In the genomic region with DNA sequence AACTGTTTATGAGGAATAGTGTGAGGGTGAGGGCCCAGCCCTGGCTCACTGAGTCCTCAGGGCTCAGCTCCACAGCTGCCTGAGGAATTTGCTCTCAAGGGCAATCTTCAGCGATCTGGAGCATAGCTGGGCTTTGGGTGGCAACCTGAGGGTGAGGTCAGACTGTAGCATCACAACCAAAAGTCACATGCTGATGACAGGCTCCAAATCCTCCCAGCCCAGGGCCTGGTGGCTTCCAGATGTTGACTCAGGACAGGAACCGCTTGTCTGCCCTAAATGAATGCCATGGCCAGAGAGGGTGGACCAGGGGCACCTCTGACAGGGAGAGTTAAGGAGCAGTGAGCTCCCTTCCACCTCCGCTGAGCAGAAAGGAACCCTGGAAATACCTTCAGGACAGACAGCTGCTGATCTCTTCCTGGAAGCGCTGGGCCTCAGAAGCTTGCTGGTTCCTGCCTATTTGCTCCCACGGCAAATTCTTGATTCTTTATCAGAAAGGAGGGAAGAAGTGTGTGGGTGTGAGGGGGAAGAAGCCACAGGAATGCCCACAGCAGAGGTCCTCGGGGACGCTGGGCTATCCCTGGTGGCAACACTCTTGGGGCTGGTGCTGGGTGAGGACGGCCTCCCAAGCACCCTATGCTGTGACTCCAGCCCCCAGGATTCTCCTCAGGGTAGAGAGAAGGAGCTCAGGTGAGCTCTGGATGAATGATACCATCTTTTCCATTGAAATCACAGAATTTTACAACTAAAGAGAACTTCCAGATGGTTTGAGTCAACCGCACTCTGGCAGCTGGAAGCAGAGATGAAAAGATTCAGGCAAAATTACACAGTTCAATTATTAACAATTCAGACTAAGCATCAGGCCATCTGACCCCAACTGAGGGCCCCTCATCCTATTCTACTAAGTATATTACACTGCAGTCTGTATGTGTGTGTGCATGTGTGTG, we compare ENCODE assay signal across 13 cellular contexts. TPM values are rescaled to one million over a fixed set of nuclear protein-coding genes. Genes with fewer than 3 reads are reported as not detected.
DNase-seq lines count a peak whose midpoint lies in the region; ATAC-seq, FAIRE-seq and TF ChIP-seq lines count a peak whose summit lies in the region.
"Had no signal": no experiment of that assay in that cellular context is flagged by ENCODE, and none has a peak within 500 bp of the region (broad histone marks: within the 10 kb centered on the region; RNA-seq: fewer than 3 reads in every experiment).

No MANE protein-coding gene starts in this region.

- H3K9me3 ChIP-seq in SJSA1 (replicated peaks), result no peaks in the 10 kb centered on the region
- H3K9me3 ChIP-seq in fibroblast of lung (ENCODE audit: control insufficient read depth, insufficient read depth, low read depth, low read length), result no peaks in the 10 kb centered on the region
- peaks cover 3% of the 10 kb centered on the region for H3K9me3 ChIP-seq in trophoblast cell (ENCODE audit: insufficient read depth, low read depth, low read length)
- H3K9me3 ChIP-seq: neutrophil had no signal

- peak overlapping the region; percentile 87 for H3K27ac ChIP-seq in SJSA1
- peak overlapping the region; percentile 100 for H3K27ac ChIP-seq in fibroblast of lung (ENCODE audit: insufficient read depth, low read length)
- peak overlapping the region; percentile 61 for H3K27ac ChIP-seq in trophoblast cell (ENCODE audit: low read depth, low read length)
- H3K27ac ChIP-seq: neutrophil had no signal

- FAIRE-seq in D721Med (lab: Jason Lieb, UNC), result no peak
- FAIRE-seq: colon had no signal

- H2AK5ac ChIP-seq in trophoblast cell (ENCODE audit: low read length), result peak overlapping the region; percentile 32

- DNase-seq in COLO829 (ENCODE audit: low spot score) (peak; percentile 29), SJSA1 (ENCODE audit: low read depth in 1 of 2, low spot score in 2 of 2) (peak; percentile 76 to 84), fibroblast of lung (ENCODE audit: low read depth in 2 of 2) (peak; percentile 76 to 82), trophoblast cell (peak; percentile 98 to 99), cortex of kidney (lab: John Stamatoyannopoulos, UW) (no peak), NCI-H2196 treated with DMSO at 0.1 percent for 48 hours (lab: John Stamatoyannopoulos, UW; ENCODE audit: unreplicated experiment) (no peak), D721Med (ENCODE audit: insufficient read length, low spot score) (no peak)
- DNase-seq: activated CD4-positive, alpha-beta T cell treated with anti-CD3 and anti-CD28 coated beads for 1 hour; NCI-H146; stimulated activated naive CD4-positive, alpha-beta T cell had no signal

- H4K20me1 ChIP-seq in fibroblast of lung (ENCODE audit: control insufficient read depth, extremely low read depth, insufficient read depth, low read length), result no peaks in the 10 kb centered on the region

- peak overlapping the region; percentile 43 for H2BK5ac ChIP-seq in trophoblast cell (ENCODE audit: low read depth, low read length, poor library complexity)

- H3K4me2 ChIP-seq in fibroblast of lung (ENCODE audit: extremely low read depth, insufficient read depth, low read length), result peak overlapping the region; percentile 38
- no peak overlapping the region for H3K4me2 ChIP-seq in trophoblast cell (ENCODE audit: low read length)

- H2AFZ ChIP-seq in fibroblast of lung (ENCODE audit: low read length) (peak overlapping the region; percentile 27), trophoblast cell (ENCODE audit: insufficient read depth, low read length, poor library complexity) (no peak overlapping the region)

- no CpG with 5 or more reads among the region's 9 CpGs for WGBS in trophoblast cell (ENCODE audit: extremely low coverage, insufficient coverage, insufficient read length)

- no peak overlapping the region for H3K23ac ChIP-seq in trophoblast cell (ENCODE audit: low read length)

- H2BK120ac ChIP-seq in trophoblast cell (ENCODE audit: insufficient read depth, low read length, poor library complexity), result peak overlapping the region; percentile 62

- H4K8ac ChIP-seq in trophoblast cell (ENCODE audit: low read depth, low read length), result peak overlapping the region; percentile 73

- H3K4me3 ChIP-seq in SJSA1, result no peak overlapping the region
- H3K4me3 ChIP-seq in fibroblast of lung (replicated peaks in 1 of 4; ENCODE audit: control extremely low read depth in 1 of 4, insufficient read depth in 1 of 4, low read depth in 3 of 4, low read length in 4 of 4), result no peak overlapping the region
- no peak overlapping the region for H3K4me3 ChIP-seq in trophoblast cell (ENCODE audit: low read depth, low read length)

- TF ChIP-seq CTCF in fibroblast of lung (conservative IDR thresholded peaks at IDR 0.05 in 1 of 2, IDR thresholded peaks at IDR 0.05 in 1 of 2; ENCODE audit: low read depth in 1 of 2, low read length in 2 of 2) (no peak), D721Med (IDR thresholded peaks at IDR 0.05; ENCODE audit: insufficient read depth, missing control alignments) (no peak)

- H3K9ac ChIP-seq in fibroblast of lung (ENCODE audit: insufficient read depth, low read length) (peak overlapping the region; percentile 64), trophoblast cell (ENCODE audit: low read length) (no peak overlapping the region)

- H3K27me3 ChIP-seq in SJSA1 (replicated peaks) (no peaks in the 10 kb centered on the region), fibroblast of lung (ENCODE audit: control insufficient read depth, insufficient read depth, low read length) (no peaks in the 10 kb centered on the region), trophoblast cell (ENCODE audit: insufficient read depth, low read length) (no peaks in the 10 kb centered on the region)
- H3K27me3 ChIP-seq: neutrophil had no signal

- no peak for ATAC-seq in HG02840 (IDR thresholded peaks at IDR 0.05; ENCODE audit: low FRiP score, unreplicated experiment)

- peak overlapping the region; percentile 41 for H3K18ac ChIP-seq in trophoblast cell (ENCODE audit: low read length)

- peaks cover 10% of the 10 kb centered on the region for H3K79me1 ChIP-seq in trophoblast cell (ENCODE audit: low read length)

- H4K12ac ChIP-seq in trophoblast cell (ENCODE audit: low read depth, low read length), result no peak overlapping the region

- H4K91ac ChIP-seq in trophoblast cell (ENCODE audit: low read depth, low read length), result peak overlapping the region; percentile 29

- H3K14ac ChIP-seq in trophoblast cell (ENCODE audit: low read length), result no peak overlapping the region

- H3K4me1 ChIP-seq in SJSA1 (replicated peaks) (peaks cover 58% of the 10 kb centered on the region), fibroblast of lung (ENCODE audit: control insufficient read depth, extremely low read depth, insufficient read depth, low read length) (peaks cover 24% of the 10 kb centered on the region), trophoblast cell (ENCODE audit: control insufficient read depth in 1 of 2, insufficient read depth in 2 of 2, low read length in 2 of 2) (peaks cover 9 to 19% of the 10 kb centered on the region in 2 experiments)

- H3K36me3 ChIP-seq in SJSA1 (peaks cover 29% of the 10 kb centered on the region), fibroblast of lung (ENCODE audit: control insufficient read depth, insufficient read depth, low read length) (no peaks in the 10 kb centered on the region), trophoblast cell (ENCODE audit: control insufficient read depth in 1 of 2, insufficient read depth in 2 of 2, low read length in 2 of 2) (peaks cover 3% of the 10 kb centered on the region in 2 experiments)

- no peak overlapping the region for H3K4ac ChIP-seq in trophoblast cell (ENCODE audit: low read depth, low read length)

- peak overlapping the region; percentile 33 for H2BK12ac ChIP-seq in trophoblast cell (ENCODE audit: low read length)

- H3K79me2 ChIP-seq in fibroblast of lung (ENCODE audit: control insufficient read depth, insufficient read depth, low read length) (no peaks in the 10 kb centered on the region), trophoblast cell (ENCODE audit: control insufficient read depth, insufficient read depth, low read length, poor library complexity) (no peaks in the 10 kb centered on the region)

RNA-seq across cellular contexts. Expression of gene CTSL, which starts 13.8 kb away (rescaled TPM):
- 393 and 445 TPM in 2 replicates for total RNA-seq in SJSA1 (2014; rRNA removed; shearing (Covaris generic))
- 563 and 826 TPM in 2 replicates for total RNA-seq in fibroblast of lung
- 487 and 1,013 TPM in 2 replicates for polyA plus RNA-seq in fibroblast of lung
- polyA plus RNA-seq in fibroblast of lung (2012), result 254 and 536 TPM in 2 replicates
- polyA minus RNA-seq in fibroblast of lung (ENCODE audit: low replicate concordance), result 17.4 and 56.3 TPM in 2 replicates
- polyA plus RNA-seq in trophoblast cell (2013), result 578 and 615 TPM in 2 replicates

Comparison
In these comparisons a context has a peak if more than half of its experiments do, and no peak if none do; other contexts are left out.
1. DNase-seq: peak in COLO829 (single experiment), SJSA1 (2 of 2), fibroblast of lung (2 of 2) and trophoblast cell (2 of 2); none in cortex of kidney (single experiment), NCI-H2196 treated with DMSO at 0.1 percent for 48 hours (single experiment) and D721Med (single experiment).
2. Peak in every context shown above with its lines, with median percentiles within 50 percentile points of each other: H3K27ac ChIP-seq.